ENCODE assay signal across 1 cellular context in the genomic region with DNA sequence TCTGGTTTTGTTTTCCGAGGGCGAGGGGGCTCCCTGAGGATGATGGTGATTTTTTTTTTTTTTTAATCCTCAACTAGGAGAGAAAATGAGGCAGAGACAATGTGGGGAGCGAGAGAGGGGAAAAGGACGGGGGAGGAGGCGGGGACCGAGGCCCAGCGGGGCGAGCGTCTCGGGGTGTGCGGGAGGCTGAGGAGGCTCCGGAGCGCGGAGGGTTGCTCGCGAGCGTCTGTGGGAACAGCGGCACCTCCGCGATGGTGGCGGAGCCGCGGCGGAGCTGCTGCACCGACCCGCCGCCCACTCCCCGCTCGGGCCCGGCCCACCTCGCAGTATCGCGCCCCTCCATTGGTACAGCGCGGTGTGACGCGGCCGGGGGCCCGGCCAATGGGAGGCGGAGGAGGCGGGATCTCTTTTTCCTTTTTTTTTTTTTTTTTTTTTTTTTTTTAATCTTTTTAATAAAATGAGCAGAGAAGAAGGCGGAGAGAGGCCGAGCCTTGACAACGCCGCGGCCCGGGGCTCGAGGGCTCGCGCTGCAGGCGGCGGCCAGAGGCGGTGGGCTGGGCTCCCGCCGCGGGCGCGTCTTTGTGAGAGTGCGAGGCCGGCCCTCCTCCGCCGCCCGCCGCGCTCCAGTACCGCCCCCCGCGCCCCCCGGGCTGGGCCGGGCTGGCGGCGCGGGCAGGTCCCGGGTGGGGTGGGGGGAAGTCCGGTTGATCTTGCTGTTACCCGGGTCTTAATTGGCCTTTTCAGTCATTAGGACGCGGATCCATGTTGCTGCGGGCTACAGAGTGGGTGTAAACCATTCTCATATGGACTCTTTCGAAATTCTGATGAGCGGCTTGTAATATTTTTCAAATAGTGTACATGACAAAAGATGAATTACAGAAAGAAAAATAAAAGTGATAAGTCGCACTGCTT.
TF ChIP-seq lines count a peak whose summit lies in the region.

Gene RERE, minus strand, starts transcription at position 228 of the 912 bp plus-strand sequence.

TF ChIP-seq in WTC11, 78 proteins besides CTCF, POLR2A, EP300 and RAD21 (continued from another document):
- TF ChIP-seq E2F4 (CRISPR knock-in tag; IDR thresholded peaks at IDR 0.05; ENCODE audit: borderline replicate concordance, low read depth) (no peak), TEAD1 (CRISPR knock-in tag; IDR thresholded peaks at IDR 0.05) (peak; percentile 12; the same call in 1 of the 2 replicates), TCF7 (CRISPR knock-in tag; IDR thresholded peaks at IDR 0.05; ENCODE audit: low read depth) (no peak), FOXP1 (CRISPR knock-in tag; IDR thresholded peaks at IDR 0.05; ENCODE audit: borderline replicate concordance) (peak; percentile 26; the same call in 1 of the 2 replicates), SMAD3 (CRISPR knock-in tag; IDR thresholded peaks at IDR 0.05; ENCODE audit: borderline replicate concordance) (no peak), ZBTB21 (CRISPR knock-in tag; IDR thresholded peaks at IDR 0.05; ENCODE audit: borderline replicate concordance) (no peak), SMAD4 (CRISPR knock-in tag; IDR thresholded peaks at IDR 0.05) (0 out of 2 replicates have a peak, but pooled peaks have one; percentile 12), ZNF423 (CRISPR knock-in tag; IDR thresholded peaks at IDR 0.05) (peak; percentile 35; the same call in 1 of the 2 replicates), MYBL2 (CRISPR knock-in tag; IDR thresholded peaks at IDR 0.05) (peak; percentile 58; the same call in 1 of the 2 replicates), GABPB1 (CRISPR knock-in tag; IDR thresholded peaks at IDR 0.05) (0 out of 2 replicates have a peak, but pooled peaks have one; percentile 20), ZBTB43 (CRISPR knock-in tag; IDR thresholded peaks at IDR 0.05) (no peak)
- TF ChIP-seq, protein P1, sequence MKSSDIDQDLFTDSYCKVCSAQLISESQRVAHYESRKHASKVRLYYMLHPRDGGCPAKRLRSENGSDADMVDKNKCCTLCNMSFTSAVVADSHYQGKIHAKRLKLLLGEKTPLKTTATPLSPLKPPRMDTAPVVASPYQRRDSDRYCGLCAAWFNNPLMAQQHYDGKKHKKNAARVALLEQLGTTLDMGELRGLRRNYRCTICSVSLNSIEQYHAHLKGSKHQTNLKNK (CRISPR knock-in tag; IDR thresholded peaks at IDR 0.05): no peak
